In genomic region chr7:114026486-114027089, GRCh38 we compare ENCODE assay signal across 8 cellular contexts.
DNase-seq lines count a peak whose midpoint lies in the region; ATAC-seq, FAIRE-seq and TF ChIP-seq lines count a peak whose summit lies in the region.

No MANE protein-coding gene starts in this region.

- ATAC-seq in GM19455 (IDR thresholded peaks at IDR 0.05; ENCODE audit: unreplicated experiment), result peak; percentile 73
- ATAC-seq in HG03460 (IDR thresholded peaks at IDR 0.05; ENCODE audit: unreplicated experiment), result peak; percentile 79
- ATAC-seq in K562, result peak; percentile 76
- ATAC-seq in sciatic nerve, result no peak

- in situ Hi-C loops in K562 (cut with MboI), result no loop called here

- H3K36me3 ChIP-seq in K562 (ENCODE audit: control insufficient read depth, insufficient read depth, low read length), result no peaks in the 10 kb centered on the region

- no peak for TF ChIP-seq POLR2A in K562 (conservative IDR thresholded peaks at IDR 0.05)

- no peak overlapping the region for H3K27ac ChIP-seq in K562 (ENCODE audit: extremely low read depth, low read depth, low read length)

- H3K9me3 ChIP-seq in K562 (replicated peaks; ENCODE audit: control insufficient read depth, insufficient read depth, low read depth, low read length), result no peaks in the 10 kb centered on the region

- H3K4me3 ChIP-seq in K562, result no peak overlapping the region

- TF ChIP-seq RAD21 in K562 (CRISPR knock-in tag; conservative IDR thresholded peaks at IDR 0.05 in 1 of 2, IDR thresholded peaks at IDR 0.05 in 1 of 2), result peak; percentile 83 to 86

- BruUV-seq in K562 (replicated peaks; lab: Mats Ljungman, UMichigan), result no TSS peak

- H3K4me1 ChIP-seq in K562 (replicated peaks in 1 of 2; ENCODE audit: control insufficient read depth in 2 of 2, insufficient read depth in 2 of 2, low read length in 2 of 2), result no peaks in the 10 kb centered on the region

- intact Hi-C loops in K562 (cut with micrococcal nuclease), result loop anchor here (5.0 to 10.0 kb wide), 2 partner anchors 918 to 1886 kb away; no protein-coding TSS in a partner anchor
- intact Hi-C loops in sciatic nerve (cut with DNase I), result no loop called here

- no peak overlapping the region for H3K9ac ChIP-seq in K562 (ENCODE audit: insufficient read depth in 1 of 2, low read depth in 2 of 2, low read length in 2 of 2)

- no peaks in the 10 kb centered on the region for H3K9me1 ChIP-seq in K562 (ENCODE audit: control insufficient read depth, insufficient read depth, low read length)

- no peak overlapping the region for H3K4me2 ChIP-seq in K562 (ENCODE audit: insufficient read depth, low read length)

- no peak for TF ChIP-seq EP300 in K562 (IDR thresholded peaks at IDR 0.05; ENCODE audit: low read length)

- CTCF ChIA-PET in K562 (lab: Yijun Ruan, JAX; ENCODE audit: low intra/inter-chr PET ratio), result no interaction called here

- DNase-seq in DMS53 (lab: John Stamatoyannopoulos, UW) (peak; percentile 87), NCI-H460 (ENCODE audit: extremely low read depth, low read depth) (peak; percentile 77), K562 (ENCODE audit: extremely low read depth in 1 of 4, low spot score in 3 of 4) (peak; percentile 50 to 80 (median 59)), kidney tubule cell (ENCODE audit: low spot score) (peak; percentile 63), sciatic nerve (ENCODE audit: low spot score) (no peak)
- no peak for DNase-seq in activated naive CD4-positive, alpha-beta T cell treated with Interleukin-2 at 50 U/mL for 16 hours

- peak in 2 of 3 experiments; percentile 32 to 84; a peak in 4 of 6 replicates for TF ChIP-seq CTCF in K562 (IDR thresholded peaks at IDR 0.05 in 2 of 3, conservative IDR thresholded peaks at IDR 0.05 in 1 of 3; ENCODE audit: insufficient read depth in 2 of 3, low read depth in 1 of 3, low read length in 3 of 3)

- no peaks in the 10 kb centered on the region for H4K20me1 ChIP-seq in K562 (replicated peaks; ENCODE audit: control insufficient read depth, insufficient read depth, low read length)

- WGBS in K562 (ENCODE audit: insufficient coverage, low coverage, missing lambda C conversion rate), result 0% methylated on average over 1 of the region's 1 CpG

- FAIRE-seq in K562 (lab: Jason Lieb, UNC), result peak; percentile 57

- H3K27me3 ChIP-seq in K562 (ENCODE audit: control insufficient read depth in 2 of 2, insufficient read depth in 2 of 2, low read length in 2 of 2), result no peaks in the 10 kb centered on the region

- POLR2A ChIA-PET in K562 (lab: Yijun Ruan, JAX), result no interaction called here

- H3K79me2 ChIP-seq in K562 (ENCODE audit: control insufficient read depth, insufficient read depth, low read length), result no peaks in the 10 kb centered on the region

- no peak overlapping the region for H2AFZ ChIP-seq in K562 (ENCODE audit: low read depth, low read length)

TF ChIP-seq in K562, 482 proteins besides CTCF, POLR2A, EP300 and RAD21:
- TF ChIP-seq ILK (tag; IDR thresholded peaks at IDR 0.05; ENCODE audit: borderline replicate concordance, low read depth), result no peak
- TF ChIP-seq POLR2H (tag; IDR thresholded peaks at IDR 0.05; ENCODE audit: low read depth), result peak; percentile 25; the same call in 1 of the 2 replicates
- 0 out of 2 replicates have a peak, but pooled peaks have one; percentile 49 for TF ChIP-seq SMC3 (conservative IDR thresholded peaks at IDR 0.05; ENCODE audit: insufficient read depth, low read depth, low read length)
- peak; percentile 72 for TF ChIP-seq DEAF1 (CRISPR knock-in tag; IDR thresholded peaks at IDR 0.05)

Comparison
In these comparisons a context has a peak if more than half of its experiments do, and no peak if none do; other contexts are left out.
1. DNase-seq: peak in DMS53 (single experiment), NCI-H460 (single experiment), K562 (4 of 4) and kidney tubule cell (single experiment); none in sciatic nerve (single experiment) and activated naive CD4-positive, alpha-beta T cell treated with Interleukin-2 at 50 U/mL for 16 hours (single experiment).